ENCODE assay signal across 8 cellular contexts in genomic region chr10:73529089-73529832, GRCh38. TPM values are rescaled to one million over a fixed set of nuclear protein-coding genes. Genes with fewer than 3 reads are reported as not detected.
DNase-seq lines count a peak whose midpoint lies in the region; ATAC-seq, FAIRE-seq and TF ChIP-seq lines count a peak whose summit lies in the region.

No MANE protein-coding gene starts in this region.

- no peaks in the 10 kb centered on the region for H3K27me3 ChIP-seq in HepG2 (ENCODE audit: control insufficient read depth in 1 of 2, insufficient read depth in 2 of 2, low read length in 2 of 2)

- intact Hi-C loops in HepG2 (cut with micrococcal nuclease; ENCODE audit: unreplicated experiment), result loop anchor here (1.0 to 2.0 kb wide), 2 partner anchors 58 to 115 kb away; no protein-coding TSS in a partner anchor

- TF ChIP-seq RAD21 in HepG2 (CRISPR knock-in tag; IDR thresholded peaks at IDR 0.05), result peak; percentile 92

- peak; percentile 98 for FAIRE-seq in HepG2 (lab: Jason Lieb, UNC)

- DNase-seq in D341Med (ENCODE audit: low spot score), result peak; percentile 65
- peak; percentile 41 for DNase-seq in NCI-H510A (lab: John Stamatoyannopoulos, UW)
- peak; percentile 42 to 52 for DNase-seq in activated CD4-positive, alpha-beta T cell treated with anti-CD3 and anti-CD28 coated beads for 4 hours
- DNase-seq in dedifferentiated amniotic fluid mesenchymal stem cell (ENCODE audit: extremely low spot score), result peak; percentile 74
- peak; percentile 89 for DNase-seq in HepG2 (ENCODE audit: low spot score)
- DNase-seq in stimulated activated CD8-positive, alpha-beta memory T cell treated with anti-CD3 and anti-CD28 coated beads, Interleukin-15, amount 100 ng/mL, for 1 hour (ENCODE audit: low read depth), result peak; percentile 9

- peaks cover 7 to 11% of the 10 kb centered on the region in 2 experiments; a peak in 3 of 5 replicates for H3K36me3 ChIP-seq in HepG2 (replicated peaks in 1 of 2; ENCODE audit: control insufficient read depth in 1 of 2, insufficient read depth in 2 of 2, low read length in 2 of 2)

- H3K79me2 ChIP-seq in HepG2 (ENCODE audit: insufficient read depth, low read length), result no peaks in the 10 kb centered on the region

- H4K20me1 ChIP-seq in HepG2 (ENCODE audit: insufficient read depth, low read length), result no peaks in the 10 kb centered on the region

- WGBS in HepG2 (ENCODE audit: low lambda C conversion rate), result 97% methylated on average over 3 of the region's 5 CpGs

- no peak overlapping the region for H3K4me3 ChIP-seq in HepG2 (replicated peaks in 1 of 3; ENCODE audit: insufficient read depth in 1 of 3, low read depth in 2 of 3, low read length in 3 of 3)

- CTCF ChIA-PET in HepG2 (lab: Yijun Ruan, JAX; ENCODE audit: low intra/inter-chr PET ratio, low total read pairs), result interaction anchor here (0.7 to 2.6 kb wide), 3 partner anchors 111 to 127 kb away, joined by 4 to 85 read pairs (median 5); partner anchors contain the start of genes MYOZ1 and SYNPO2L

- H3K4me2 ChIP-seq in HepG2 (ENCODE audit: low read depth, low read length), result no peak overlapping the region

- H3K4me1 ChIP-seq in HepG2 (ENCODE audit: insufficient read depth, low read length), result peaks cover 6% of the 10 kb centered on the region

- ATAC-seq in HG02981 (IDR thresholded peaks at IDR 0.05; ENCODE audit: unreplicated experiment) (peak; percentile 65), HepG2 (peak; percentile 99), HG03045 (IDR thresholded peaks at IDR 0.05; ENCODE audit: unreplicated experiment) (no peak)

- no TSS peak for BruUV-seq in HepG2 (replicated peaks; lab: Mats Ljungman, UMichigan)

- no peak overlapping the region for H3K9ac ChIP-seq in HepG2 (ENCODE audit: insufficient read depth, low read depth, low read length)

- in situ Hi-C loops in HepG2 (cut with HindIII; ENCODE audit: extremely low pct_ligation_motif_present, low pct_unique_long_range_greater_than_20kb), result loop anchor here (5.0 kb wide), 1 partner anchor 113 kb away; the partner anchor contains the start of gene MYOZ1

- no peak overlapping the region for H3K27ac ChIP-seq in HepG2 (ENCODE audit: extremely low read length, insufficient read depth, low read length)

- POLR2A ChIA-PET in HepG2 (lab: Yijun Ruan, JAX), result interaction anchor here (1.0 to 1.3 kb wide), 2 partner anchors 96 to 112 kb away, joined by 5 to 6 read pairs; partner anchors contain the start of gene MYOZ1

- no peak overlapping the region for H2AFZ ChIP-seq in HepG2 (ENCODE audit: low read length)

- no peak for TF ChIP-seq POLR2A in HepG2 (IDR thresholded peaks at IDR 0.05; ENCODE audit: insufficient read depth in 1 of 2, low read depth in 2 of 2, low read length in 2 of 2)

- TF ChIP-seq EP300 in HepG2 (IDR thresholded peaks at IDR 0.05; ENCODE audit: low read depth in 2 of 2, low read length in 2 of 2) (no peak), HepG2 (CRISPR knock-in tag; IDR thresholded peaks at IDR 0.05; ENCODE audit: borderline replicate concordance) (no peak)

- no peaks in the 10 kb centered on the region for H3K9me3 ChIP-seq in HepG2 (ENCODE audit: low read length)

- peak; percentile 85 for TF ChIP-seq CTCF in HepG2 (CRISPR knock-in tag; IDR thresholded peaks at IDR 0.05)

TF ChIP-seq in HepG2, 621 proteins besides CTCF, POLR2A, EP300 and RAD21 (continues in another document):
- TF ChIP-seq AKNA (CRISPR knock-in tag; IDR thresholded peaks at IDR 0.05; ENCODE audit: borderline replicate concordance) (no peak), HIVEP1 (CRISPR knock-in tag; IDR thresholded peaks at IDR 0.05) (no peak), ZSCAN12 (CRISPR knock-in tag; IDR thresholded peaks at IDR 0.05) (no peak), SOX5 (CRISPR knock-in tag; IDR thresholded peaks at IDR 0.05; ENCODE audit: borderline replicate concordance) (peak; percentile 70), ZNF576 (CRISPR knock-in tag; IDR thresholded peaks at IDR 0.05) (no peak), HNRNPK (IDR thresholded peaks at IDR 0.05; ENCODE audit: low read depth, low read length, poor library complexity, severe bottlenecking) (peak; percentile 41), ARNT (IDR thresholded peaks at IDR 0.05) (no peak), ZSCAN29 (CRISPR knock-in tag; conservative IDR thresholded peaks at IDR 0.05) (no peak), MXD4 (CRISPR knock-in tag; IDR thresholded peaks at IDR 0.05) (no peak)

RNA-seq across cellular contexts. Expression of gene PPP3CB, which starts 33.4 kb away (rescaled TPM):
- total RNA-seq in HepG2 (2016; rRNA removed; fragmentation: Illumina TruSeq; extraction: Trizol), result 8.7 and 18.5 TPM in 2 replicates
- total RNA-seq in HepG2 (2016; cell fraction: cytosol; rRNA removed; fragmentation: Illumina TruSeq; extraction: Trizol; ENCODE audit: low read depth), result 2.8 and 4.2 TPM in 2 replicates
- 9.5 and 16.0 TPM in 2 replicates for total RNA-seq in HepG2 (2016; cell fraction: insoluble cytoplasmic fraction; rRNA removed; fragmentation: Illumina TruSeq; extraction: Trizol)
- 10.4 and 12.8 TPM in 2 replicates for total RNA-seq in HepG2 (2016; cell fraction: membrane; rRNA removed; fragmentation: Illumina TruSeq; extraction: Trizol)
- total RNA-seq in HepG2 (2016; cell fraction: nucleus; rRNA removed; fragmentation: Illumina TruSeq; extraction: Trizol), result 18.8 and 19.6 TPM in 2 replicates
- polyA plus RNA-seq in HepG2 (2011; rRNA removed), result 9.5 and 11.4 TPM in 2 replicates
- polyA plus RNA-seq in HepG2 (2011; cell fraction: cytosol; rRNA removed), result 7.6 and 9.8 TPM in 2 replicates
- polyA plus RNA-seq in HepG2 (2011; cell fraction: nucleus; rRNA removed), result 9.0 and 13.7 TPM in 2 replicates
- 19.1 and 23.5 TPM in 2 replicates for polyA plus RNA-seq in HepG2 (2012)
- polyA plus RNA-seq in HepG2 (2016; cell fraction: cytosol; fragmentation: Illumina TruSeq; extraction: Trizol; ENCODE audit: low read depth), result 5.6 and 6.9 TPM in 2 replicates
- polyA plus RNA-seq in HepG2 (2016; cell fraction: insoluble cytoplasmic fraction; fragmentation: Illumina TruSeq; extraction: Trizol; ENCODE audit: low read depth), result 28.6 and 29.5 TPM in 2 replicates
- polyA plus RNA-seq in HepG2 (2016; cell fraction: membrane; fragmentation: Illumina TruSeq; extraction: Trizol; ENCODE audit: low read depth), result 15.8 and 17.1 TPM in 2 replicates
- 34.8 TPM in 2 replicates for polyA plus RNA-seq in HepG2 (2016; cell fraction: nucleus; fragmentation: Illumina TruSeq; extraction: Trizol; ENCODE audit: insufficient read depth, low read depth)
- 2.9 and 10.3 TPM in 2 replicates for polyA minus RNA-seq in HepG2 (2011; rRNA and poly(A)+ RNA removed; ENCODE audit: low replicate concordance)
- polyA minus RNA-seq in HepG2 (2011; cell fraction: cytosol; rRNA and poly(A)+ RNA removed), result 12.7 and 13.0 TPM in 2 replicates
- 28.2 and 31.2 TPM in 2 replicates for polyA minus RNA-seq in HepG2 (2011; cell fraction: nucleus; rRNA and poly(A)+ RNA removed)

Comparison
In these comparisons a context has a peak if more than half of its experiments do, and no peak if none do; other contexts are left out.
1. DNase-seq: peak in every context shown above with its lines; median percentile 89 in HepG2; 74 in dedifferentiated amniotic fluid mesenchymal stem cell; 65 in D341Med; 47 in activated CD4-positive, alpha-beta T cell treated with anti-CD3 and anti-CD28 coated beads for 4 hours; 41 in NCI-H510A; 9 in stimulated activated CD8-positive, alpha-beta memory T cell treated with anti-CD3 and anti-CD28 coated beads, Interleukin-15, amount 100 ng/mL, for 1 hour.